In genomic region chr11:61091373-61092279, GRCh38 we compare ENCODE assay signal across 8 cellular contexts. TPM values are rescaled to one million over a fixed set of nuclear protein-coding genes. Genes with fewer than 3 reads are reported as not detected.
DNase-seq lines count a peak whose midpoint lies in the region; ATAC-seq and TF ChIP-seq lines count a peak whose summit lies in the region.

No MANE protein-coding gene starts in this region.

- H2BK120ac ChIP-seq in neuronal stem cell (ENCODE audit: low read depth, low read length): no peak overlapping the region

- DNase-seq in GM06990 (ENCODE audit: extremely low read depth, insufficient read length): peak; percentile 57
- DNase-seq in neuronal stem cell (ENCODE audit: low spot score): no peak
- no peak for DNase-seq in iPS-NIHi11 (ENCODE audit: low spot score)

- H3K9ac ChIP-seq in neuronal stem cell (ENCODE audit: low read depth, low read length, poor library complexity): peak overlapping the region; percentile 39

- H2BK5ac ChIP-seq in neuronal stem cell (ENCODE audit: low read length): no peak overlapping the region

- no peak overlapping the region for H3K4ac ChIP-seq in neuronal stem cell (ENCODE audit: low read length)

- H3K79me1 ChIP-seq in neuronal stem cell (ENCODE audit: low read depth, low read length): no peaks in the 10 kb centered on the region

- peak overlapping the region; percentile 65 for H3K4me3 ChIP-seq in GM06990 (replicated peaks; ENCODE audit: low read depth, low read length)
- no peak overlapping the region for H3K4me3 ChIP-seq in neuronal stem cell (ENCODE audit: low read length in 2 of 2)

- no peaks in the 10 kb centered on the region for H3K36me3 ChIP-seq in GM06990 (ENCODE audit: control insufficient read depth, insufficient read depth, low read length)
- H3K36me3 ChIP-seq in neuronal stem cell (replicated peaks in 1 of 2; ENCODE audit: control insufficient read depth in 2 of 2, insufficient read depth in 2 of 2, low read length in 2 of 2): no peaks in the 10 kb centered on the region

- peak overlapping the region; percentile 74 for H3K18ac ChIP-seq in neuronal stem cell (ENCODE audit: low read length)

- no CpG with 5 or more reads among the region's 17 CpGs for WGBS in neuronal stem cell (ENCODE audit: extremely low coverage in 2 of 2, insufficient read length in 2 of 2, insufficient replicate concordance in 1 of 2), 2 donors

- H3K27ac Mint-ChIP-seq in activated naive CD8-positive, alpha-beta T cell: peak overlapping the region; percentile 96

- H4K8ac ChIP-seq in neuronal stem cell (ENCODE audit: low read depth, low read length): no peak overlapping the region

- peaks cover 2% of the 10 kb centered on the region for H3K36me3 Mint-ChIP-seq in activated naive CD8-positive, alpha-beta T cell

- H2AFZ ChIP-seq in neuronal stem cell (ENCODE audit: low read length): no peak overlapping the region

- H2AK5ac ChIP-seq in neuronal stem cell (ENCODE audit: low read depth, low read length): peak overlapping the region; percentile 68

- peaks cover 0 to 4% of the 10 kb centered on the region in 2 donors for H3K9me3 ChIP-seq in neuronal stem cell (replicated peaks in 1 of 2; ENCODE audit: control insufficient read depth in 2 of 2, insufficient read depth in 1 of 2, low read depth in 1 of 2, low read length in 2 of 2)

- no peak overlapping the region for H3K27ac ChIP-seq in neuronal stem cell (replicated peaks; ENCODE audit: low read length)

- no peak overlapping the region for H4K91ac ChIP-seq in neuronal stem cell (ENCODE audit: low read depth, low read length, poor library complexity)

- H3K9me3 Mint-ChIP-seq in activated naive CD8-positive, alpha-beta T cell (ENCODE audit: low read depth): no peaks in the 10 kb centered on the region

- H3K27me3 Mint-ChIP-seq in activated naive CD8-positive, alpha-beta T cell: no peaks in the 10 kb centered on the region

- H2BK12ac ChIP-seq in neuronal stem cell (ENCODE audit: low read length): no peak overlapping the region

- no peak overlapping the region for H2BK15ac ChIP-seq in neuronal stem cell (ENCODE audit: low read length)

- H3K4me1 Mint-ChIP-seq in activated naive CD8-positive, alpha-beta T cell (ENCODE audit: low read depth): peaks cover 61% of the 10 kb centered on the region

- H3K14ac ChIP-seq in neuronal stem cell (ENCODE audit: low read length): peak overlapping the region; percentile 50

- no peak for TF ChIP-seq CTCF in GM06990 (IDR thresholded peaks at IDR 0.05; ENCODE audit: insufficient read depth, low read length, poor library complexity, severe bottlenecking)

- no peak overlapping the region for H3K4me2 ChIP-seq in neuronal stem cell (ENCODE audit: insufficient read depth, low read length, poor library complexity, severe bottlenecking)

- H3K23ac ChIP-seq in neuronal stem cell (ENCODE audit: low read depth, low read length, poor library complexity): no peak overlapping the region

- H3K4me1 ChIP-seq in neuronal stem cell (ENCODE audit: control insufficient read depth in 2 of 2, insufficient read depth in 1 of 2, low read depth in 1 of 2, low read length in 2 of 2): peaks cover 0 to 3% of the 10 kb centered on the region in 2 donors

- peak overlapping the region; percentile 88 for H3K4me3 Mint-ChIP-seq in activated naive CD8-positive, alpha-beta T cell

- peak; percentile 45 for ATAC-seq in HG03432 (IDR thresholded peaks at IDR 0.05; ENCODE audit: unreplicated experiment)
- no peak for ATAC-seq in GM21423 (IDR thresholded peaks at IDR 0.05; ENCODE audit: unreplicated experiment)
- no peak for ATAC-seq in HG02884 (IDR thresholded peaks at IDR 0.05; ENCODE audit: unreplicated experiment)
- no peak for ATAC-seq in HG03175 (IDR thresholded peaks at IDR 0.05; ENCODE audit: unreplicated experiment)

- H3K27me3 ChIP-seq in GM06990 (replicated peaks; ENCODE audit: control insufficient read depth, insufficient read depth, low read length): no peaks in the 10 kb centered on the region
- no peaks in the 10 kb centered on the region for H3K27me3 ChIP-seq in neuronal stem cell (ENCODE audit: control insufficient read depth in 3 of 3, insufficient read depth in 3 of 3, low read depth in 1 of 3, low read length in 3 of 3)

RNA-seq across cellular contexts. Expression of gene CD5, which starts 10.7 kb away (rescaled TPM):
- not detected for polyA plus RNA-seq in neuronal stem cell (2013, experiment 1 of 2)
- polyA plus RNA-seq in neuronal stem cell (2013, experiment 2 of 2): not detected
